22 cellular contexts compared by ENCODE assay signal in genomic region chr10:1107679-1108078, GRCh38. TPM values are rescaled to one million over a fixed set of nuclear protein-coding genes. Genes with fewer than 3 reads are reported as not detected.
DNase-seq lines count a peak whose midpoint lies in the region; TF ChIP-seq lines count a peak whose summit lies in the region.
"Had no signal": no experiment of that assay in that cellular context is flagged by ENCODE, and none has a peak within 500 bp of the region (broad histone marks: within the 10 kb centered on the region; RNA-seq: fewer than 3 reads in every experiment).

No MANE protein-coding gene starts in this region.

- peaks cover 2% of the 10 kb centered on the region for H3K4me1 Mint-ChIP-seq in progenitor cell of endocrine pancreas (ENCODE audit: low read depth)

- no peak overlapping the region for H2AFZ ChIP-seq in hepatocyte
- H2AFZ ChIP-seq: neural progenitor cell had no signal

- peaks cover 4% of the 10 kb centered on the region for H3K4me1 ChIP-seq in hepatocyte (ENCODE audit: insufficient read depth)
- H3K4me1 ChIP-seq in adrenal gland (replicated peaks in 1 of 2), result no peaks in the 10 kb centered on the region
- H3K4me1 ChIP-seq: breast epithelium, gastrocnemius medialis, neural progenitor cell had no signal

- H3K27me3 ChIP-seq in hepatocyte (no peaks in the 10 kb centered on the region), adrenal gland (no peaks in the 10 kb centered on the region)
- H3K27me3 ChIP-seq: breast epithelium, gastrocnemius medialis, MG63, neural progenitor cell had no signal

- H3K27ac ChIP-seq in hepatocyte, result no peak overlapping the region
- H3K27ac ChIP-seq in adrenal gland, result no peak overlapping the region
- H3K27ac ChIP-seq: 22Rv1, breast epithelium, gastrocnemius medialis, neural progenitor cell had no signal

- TF ChIP-seq POLR2A in adrenal gland (IDR thresholded peaks at IDR 0.05), result no peak

- no peak for TF ChIP-seq CTCF in hepatocyte (IDR thresholded peaks at IDR 0.05; ENCODE audit: poor library complexity)
- no peak for TF ChIP-seq CTCF in adrenal gland (IDR thresholded peaks at IDR 0.05)
- TF ChIP-seq CTCF in progenitor cell of endocrine pancreas (IDR thresholded peaks at IDR 0.05; ENCODE audit: unreplicated experiment), result no peak

- H3K79me2 ChIP-seq in hepatocyte, result no peaks in the 10 kb centered on the region

- DNase-seq in DMS153 (lab: John Stamatoyannopoulos, UW) (peak; percentile 41), DMS153 treated with DMSO at 0.1 percent for 48 hours (lab: John Stamatoyannopoulos, UW; ENCODE audit: unreplicated experiment) (no peak), COR-L47 (lab: John Stamatoyannopoulos, UW) (peak; percentile 4), NCI-H774 (lab: John Stamatoyannopoulos, UW) (peak; percentile 49), hepatocyte (ENCODE audit: low spot score) (peak; percentile 55), adrenal gland (no peak), progenitor cell of endocrine pancreas (ENCODE audit: low spot score, unreplicated experiment) (no peak)
- DNase-seq in activated CD8-positive, alpha-beta memory T cell treated with anti-CD3 and anti-CD28 coated beads for 24 hours, result no peak
- DNase-seq: activated B cell treated with CpG ODN at 0.5 μM for 24 hours; AML-193; gastrocnemius medialis; H7; MG63; NCI-H2029; NCI-H526 treated with DMSO at 0.1 percent for 48 hours; stimulated activated CD4-positive, alpha-beta T cell treated with anti-CD3 and anti-CD28 coated beads, Interleukin-4, amount 100 ng/mL, for 24 hours; T-helper 9 cell had no signal

- H3K9me3 ChIP-seq in hepatocyte (ENCODE audit: low read depth) (no peaks in the 10 kb centered on the region), adrenal gland (replicated peaks in 1 of 3) (no peaks in the 10 kb centered on the region)
- H3K9me3 ChIP-seq: breast epithelium, gastrocnemius medialis, MG63 had no signal

- H3K4me3 ChIP-seq in hepatocyte, result no peak overlapping the region
- H3K4me3 ChIP-seq in adrenal gland, result no peak overlapping the region
- H3K4me3 ChIP-seq: breast epithelium, gastrocnemius medialis, MG63, neural progenitor cell, smooth muscle cell had no signal

- intact Hi-C loops in adrenal gland (cut with DNase I), result no loop called here

- H3K9me2 ChIP-seq in hepatocyte (replicated peaks; ENCODE audit: insufficient read depth), result no peaks in the 10 kb centered on the region

- no peak overlapping the region for H3K4me2 ChIP-seq in hepatocyte
- H3K4me2 ChIP-seq: neural progenitor cell, smooth muscle cell had no signal

- H3K4me3 Mint-ChIP-seq in progenitor cell of endocrine pancreas (ENCODE audit: low read depth), result no peak overlapping the region
- H3K4me3 Mint-ChIP-seq: activated B cell treated with CpG ODN at 0.5 μM for 24 hours; dendritic cell treated with granulocyte-macrophage colony-stimulating factor and Interleukin-4, amounts not matched to agents 40 ng/mL and 50 ng/mL, for 4 days; neural progenitor cell had no signal

- H3K27me3 Mint-ChIP-seq in progenitor cell of endocrine pancreas, result no peaks in the 10 kb centered on the region
- H3K27me3 Mint-ChIP-seq: activated B cell treated with CpG ODN at 0.5 μM for 24 hours; dendritic cell treated with granulocyte-macrophage colony-stimulating factor and Interleukin-4, amounts not matched to agents 40 ng/mL and 50 ng/mL, for 4 days had no signal

- peaks cover 50% of the 10 kb centered on the region for H3K36me3 Mint-ChIP-seq in progenitor cell of endocrine pancreas (ENCODE audit: insufficient read depth)

- H3K9me3 Mint-ChIP-seq in progenitor cell of endocrine pancreas (ENCODE audit: low read depth), result no peaks in the 10 kb centered on the region
- H3K9me3 Mint-ChIP-seq: activated B cell treated with CpG ODN at 0.5 μM for 24 hours; dendritic cell treated with granulocyte-macrophage colony-stimulating factor and Interleukin-4, amounts not matched to agents 40 ng/mL and 50 ng/mL, for 4 days; neural progenitor cell had no signal

- 89% methylated on average over 6 of the region's 6 CpGs for WGBS in hepatocyte (ENCODE audit: low lambda C conversion rate, missing lambda C conversion rate)
- 89 to 95% (median 91%) methylated on average over 6 of the region's 6 CpGs for WGBS in adrenal gland, 4 donors

- H4K20me1 ChIP-seq in hepatocyte (ENCODE audit: insufficient read depth, poor library complexity, severe bottlenecking), result no peaks in the 10 kb centered on the region

- no peak overlapping the region for H3K27ac Mint-ChIP-seq in progenitor cell of endocrine pancreas
- H3K27ac Mint-ChIP-seq: activated B cell treated with CpG ODN at 0.5 μM for 24 hours; dendritic cell treated with granulocyte-macrophage colony-stimulating factor and Interleukin-4, amounts not matched to agents 40 ng/mL and 50 ng/mL, for 4 days; neural progenitor cell had no signal

- no peaks in the 10 kb centered on the region for H3K36me3 ChIP-seq in hepatocyte (replicated peaks; ENCODE audit: insufficient read depth, low read depth)
- peaks cover 0 to 68% of the 10 kb centered on the region in 2 donors for H3K36me3 ChIP-seq in adrenal gland (replicated peaks in 1 of 2)
- H3K36me3 ChIP-seq: neural progenitor cell had no signal

RNA-seq across cellular contexts. Expression of gene WDR37, which starts 51.5 kb away (rescaled TPM):
- 12.3 and 15.2 TPM in 2 replicates for total RNA-seq in hepatocyte
- 8.6 and 13.2 TPM in 2 replicates for polyA plus RNA-seq in hepatocyte
- 10 to 100 TPM; 20.6 to 32.7 (median 25.3) TPM for total RNA-seq in adrenal gland
- polyA plus RNA-seq in adrenal gland, result 10 to 100 TPM; 15.8 to 23.6 (median 18.4) TPM
- 17.4 and 18.7 TPM in 2 replicates for total RNA-seq in progenitor cell of endocrine pancreas

RNA-seq across cellular contexts. Expression of gene IDI1, which starts 58.8 kb away (rescaled TPM):
- total RNA-seq in hepatocyte (270 and 303 TPM in 2 replicates), adrenal gland (100 to 1,000 TPM in 1 of 8 donors, 10 to 100 TPM in 7; 30.1 to 330 (median 49.7) TPM), progenitor cell of endocrine pancreas (46.3 and 51.4 TPM in 2 replicates)
- polyA plus RNA-seq in hepatocyte (214 and 228 TPM in 2 replicates), adrenal gland (100 to 1,000 TPM in 1 of 3 donors, 10 to 100 TPM in 2; 20.4 to 789 (median 26.2) TPM)

Comparison
In these comparisons a context has a peak if more than half of its experiments do, and no peak if none do; other contexts are left out.
1. DNase-seq: peak in DMS153 (single experiment), COR-L47 (single experiment), NCI-H774 (single experiment) and hepatocyte (single experiment); none in DMS153 treated with DMSO at 0.1 percent for 48 hours (single experiment), activated CD8-positive, alpha-beta memory T cell treated with anti-CD3 and anti-CD28 coated beads for 24 hours (single experiment), adrenal gland (0 of 7) and progenitor cell of endocrine pancreas (single experiment).